Comparison of ENCODE assay signal across 15 cellular contexts in the genomic region with DNA sequence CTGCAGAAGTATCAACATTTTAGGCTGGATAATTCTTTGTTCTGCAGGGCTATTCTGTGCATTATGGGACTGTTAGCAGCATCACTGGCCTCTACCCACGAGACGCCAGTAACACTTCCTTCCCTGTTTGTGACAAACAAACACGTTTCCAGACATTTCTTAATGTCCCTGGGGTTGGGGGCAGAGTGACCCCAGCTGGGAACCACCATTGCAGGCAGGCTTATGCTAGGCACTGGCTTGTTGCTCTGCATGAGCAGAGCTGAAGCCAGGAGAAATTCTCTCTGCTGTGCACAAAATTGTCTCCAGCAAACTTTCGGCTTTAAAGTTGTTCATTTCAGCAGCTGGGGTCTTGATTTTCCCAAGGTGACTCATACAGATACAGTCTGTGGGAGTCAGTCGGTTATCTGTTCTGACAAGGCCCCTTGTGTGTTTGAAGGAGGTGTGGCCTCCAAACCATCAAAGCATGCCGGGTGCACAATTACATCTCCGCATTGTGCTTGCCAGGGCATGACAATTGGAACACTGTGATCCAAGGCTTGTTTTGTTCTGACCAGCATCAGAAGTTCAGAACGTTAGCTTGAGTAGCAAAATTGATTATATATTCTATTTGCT.
DNase-seq lines count a peak whose midpoint lies in the region; ATAC-seq and TF ChIP-seq lines count a peak whose summit lies in the region.
"Had no signal": no experiment of that assay in that cellular context is flagged by ENCODE, and none has a peak within 500 bp of the region (broad histone marks: within the 10 kb centered on the region; RNA-seq: fewer than 3 reads in every experiment).

No MANE protein-coding gene starts in this region.

- no peak overlapping the region for H3K14ac ChIP-seq in IMR-90 (replicated peaks; ENCODE audit: low read depth, low read length)

- TF ChIP-seq POLR2A in IMR-90 (IDR thresholded peaks at IDR 0.05; ENCODE audit: low read depth, low read length) (no peak), uterus (IDR thresholded peaks at IDR 0.05) (no peak)

- peaks cover 0 to 8% (median 4%) of the 10 kb centered on the region in 9 donors for H3K9me3 Mint-ChIP-seq in naive thymus-derived CD8-positive, alpha-beta T cell

- dilution Hi-C loops in IMR-90 (cut with HindIII; ENCODE audit: low sequenced_read_pairs, unreplicated experiment): no loop called here

- ATAC-seq in GM19351 (IDR thresholded peaks at IDR 0.05; ENCODE audit: unreplicated experiment) (peak; percentile 85), IMR-90 (ENCODE audit: low read depth) (no peak), foreskin keratinocyte (peak; percentile 94)
- no peak for ATAC-seq in naive thymus-derived CD8-positive, alpha-beta T cell

- H3K4ac ChIP-seq in IMR-90 (ENCODE audit: low read depth, low read length): no peak overlapping the region

- no peak overlapping the region for H4K91ac ChIP-seq in IMR-90 (ENCODE audit: insufficient read depth, low read depth, low read length)

- H4K5ac ChIP-seq in IMR-90 (ENCODE audit: low read depth, low read length): no peak overlapping the region

- H4K20me1 ChIP-seq in IMR-90 (ENCODE audit: insufficient read depth, low read length): no peaks in the 10 kb centered on the region

- no peak overlapping the region for H2BK20ac ChIP-seq in IMR-90 (ENCODE audit: low read depth, low read length)

- BruUV-seq in IMR-90 (replicated peaks; lab: Mats Ljungman, UMichigan): no TSS peak

- TF ChIP-seq CTCF in IMR-90 (conservative IDR thresholded peaks at IDR 0.05; ENCODE audit: low read depth, low read length) (no peak), foreskin keratinocyte (conservative IDR thresholded peaks at IDR 0.05) (no peak), uterus (IDR thresholded peaks at IDR 0.05) (no peak)

- H3K4me1 ChIP-seq in IMR-90 (ENCODE audit: control insufficient read depth, insufficient read depth, low read length) (no peaks in the 10 kb centered on the region), foreskin keratinocyte (peaks cover 3% of the 10 kb centered on the region), uterus (no peaks in the 10 kb centered on the region)
- H3K4me1 ChIP-seq: Caco-2, vagina had no signal

- no peaks in the 10 kb centered on the region for H3K36me3 ChIP-seq in IMR-90 (ENCODE audit: control insufficient read depth, insufficient read depth, low read length)
- no peaks in the 10 kb centered on the region for H3K36me3 ChIP-seq in uterus
- H3K36me3 ChIP-seq: vagina had no signal

- H2BK120ac ChIP-seq in IMR-90 (ENCODE audit: low read depth, low read length): no peak overlapping the region

- H2BK5ac ChIP-seq in IMR-90 (ENCODE audit: low read depth, low read length, poor library complexity, severe bottlenecking): no peak overlapping the region

- H2AK5ac ChIP-seq in IMR-90 (ENCODE audit: low read depth, low read length): no peak overlapping the region

- no peak for TF ChIP-seq RAD21 in IMR-90 (IDR thresholded peaks at IDR 0.05; ENCODE audit: low read length)

- H3K27ac ChIP-seq in IMR-90 (ENCODE audit: insufficient read depth, low read length) (no peak overlapping the region), foreskin keratinocyte (no peak overlapping the region), uterus (no peak overlapping the region)
- H3K27ac ChIP-seq: GM23248, vagina had no signal

- H3K36me3 Mint-ChIP-seq in naive thymus-derived CD8-positive, alpha-beta T cell: peaks cover 0 to 2% (median 0%) of the 10 kb centered on the region in 3 donors
- H3K36me3 Mint-ChIP-seq: IgD-negative memory B cell had no signal

- H3K9me1 ChIP-seq in IMR-90 (ENCODE audit: insufficient read depth, low read length): no peaks in the 10 kb centered on the region

- intact Hi-C loops in IMR-90 (cut with micrococcal nuclease): no loop called here
- intact Hi-C loops in posterior cingulate gyrus (cut with DNase I): loop anchor here (10.0 kb wide), 1 partner anchor 71 kb away; no protein-coding TSS in a partner anchor
- intact Hi-C loops in uterus (cut with DNase I; ENCODE audit: low total_unique reads): no loop called here

- H3K23ac ChIP-seq in IMR-90 (ENCODE audit: low read depth, low read length): no peak overlapping the region

- in situ Hi-C loops in IMR-90 (cut with MboI; ENCODE audit: low sequenced_read_pairs): no loop called here

- no peak overlapping the region for H3K27ac Mint-ChIP-seq in naive thymus-derived CD8-positive, alpha-beta T cell
- H3K27ac Mint-ChIP-seq: IgD-negative memory B cell had no signal

- no peak overlapping the region for H3K9ac ChIP-seq in IMR-90 (ENCODE audit: low read depth, low read length)
- H3K9ac ChIP-seq: GM23248 had no signal

- no peak overlapping the region for H3K18ac ChIP-seq in IMR-90 (ENCODE audit: low read depth, low read length)

- no peak overlapping the region for H2BK15ac ChIP-seq in IMR-90 (ENCODE audit: low read depth, low read length)

- no peaks in the 10 kb centered on the region for H3K79me1 ChIP-seq in IMR-90 (ENCODE audit: low read depth in 1 of 2, low read length in 2 of 2)

- peak overlapping the region; percentile 26 for H2AFZ ChIP-seq in IMR-90 (replicated peaks; ENCODE audit: low read length, poor library complexity)
- H2AFZ ChIP-seq: GM23248 had no signal

- H3K4me3 Mint-ChIP-seq in naive thymus-derived CD8-positive, alpha-beta T cell: no peak overlapping the region

- H3K27me3 Mint-ChIP-seq in naive thymus-derived CD8-positive, alpha-beta T cell: peaks cover 0 to 8% (median 2%) of the 10 kb centered on the region in 5 donors

- CTCF ChIA-PET in IMR-90 (lab: Yijun Ruan, JAX): no interaction called here

- H2AK9ac ChIP-seq in IMR-90 (replicated peaks; ENCODE audit: low read depth, low read length, poor library complexity): no peak overlapping the region

- H3K9me3 ChIP-seq in IMR-90 (ENCODE audit: control insufficient read depth, insufficient read depth, low read length) (no peaks in the 10 kb centered on the region), uterus (no peaks in the 10 kb centered on the region)
- H3K9me3 ChIP-seq: Caco-2, vagina had no signal

- WGBS in IMR-90 (ENCODE audit: extremely low coverage in 2 of 2, insufficient read length in 1 of 2), 2 experiments: 80% methylated on average over 1 of the region's 8 CpGs; no CpG with 5 or more reads in 1 of the 2 experiments

- H3K56ac ChIP-seq in IMR-90 (ENCODE audit: extremely low read depth, insufficient read depth, low read length): no peak overlapping the region

- no peaks in the 10 kb centered on the region for H3K27me3 ChIP-seq in IMR-90 (ENCODE audit: control insufficient read depth, insufficient read depth, low read length)
- H3K27me3 ChIP-seq in foreskin keratinocyte: no peaks in the 10 kb centered on the region
- H3K27me3 ChIP-seq in uterus: no peaks in the 10 kb centered on the region
- H3K27me3 ChIP-seq: vagina had no signal

- H3K4me3 ChIP-seq in IMR-90 (ENCODE audit: insufficient read depth, low read depth, low read length): no peak overlapping the region
- H3K4me3 ChIP-seq in uterus: no peak overlapping the region
- H3K4me3 ChIP-seq: GM23248, vagina had no signal

- POLR2A ChIA-PET in IMR-90 (lab: Charles Lee; ENCODE audit: unreplicated experiment): no interaction called here
- POLR2A ChIA-PET in naive thymus-derived CD8-positive, alpha-beta T cell (lab: Charles Lee): no interaction called here

- H4K8ac ChIP-seq in IMR-90 (ENCODE audit: low read depth in 2 of 2, low read length in 2 of 2): no peak overlapping the region

- H3K4me2 ChIP-seq in IMR-90 (ENCODE audit: low read depth, low read length): no peak overlapping the region

- H3K4me1 Mint-ChIP-seq in naive thymus-derived CD8-positive, alpha-beta T cell: no peaks in the 10 kb centered on the region

- DNase-seq in IMR-90 (no peak), foreskin keratinocyte (peak; percentile 74 to 78), posterior cingulate gyrus (peak; percentile 24 to 95 (median 72)), RKO (ENCODE audit: low spot score) (no peak), uterus (no peak)
- no peak for DNase-seq in naive thymus-derived CD8-positive, alpha-beta T cell
- DNase-seq in stimulated activated CD4-positive, alpha-beta T cell treated with anti-CD3 and anti-CD28 coated beads, Interleukin-4, amount 100 ng/mL, for 1 hour: no peak
- DNase-seq: Caco-2; effector CD8-positive, alpha-beta T cell; GM23248; NCI-H2171 treated with DMSO at 0.1 percent for 48 hours; SIG-M5 had no signal

TF ChIP-seq in IMR-90, 13 proteins besides CTCF, POLR2A, EP300 and RAD21:
- TF ChIP-seq NFE2L2 (IDR thresholded peaks at IDR 0.05; ENCODE audit: low read depth, low read length): no peak
- TF ChIP-seq, protein P1, sequence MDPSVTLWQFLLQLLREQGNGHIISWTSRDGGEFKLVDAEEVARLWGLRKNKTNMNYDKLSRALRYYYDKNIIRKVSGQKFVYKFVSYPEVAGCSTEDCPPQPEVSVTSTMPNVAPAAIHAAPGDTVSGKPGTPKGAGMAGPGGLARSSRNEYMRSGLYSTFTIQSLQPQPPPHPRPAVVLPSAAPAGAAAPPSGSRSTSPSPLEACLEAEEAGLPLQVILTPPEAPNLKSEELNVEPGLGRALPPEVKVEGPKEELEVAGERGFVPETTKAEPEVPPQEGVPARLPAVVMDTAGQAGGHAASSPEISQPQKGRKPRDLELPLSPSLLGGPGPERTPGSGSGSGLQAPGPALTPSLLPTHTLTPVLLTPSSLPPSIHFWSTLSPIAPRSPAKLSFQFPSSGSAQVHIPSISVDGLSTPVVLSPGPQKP (IDR thresholded peaks at IDR 0.05; ENCODE audit: borderline replicate concordance, low read depth, low read length): no peak
- no peak for TF ChIP-seq CEBPB (IDR thresholded peaks at IDR 0.05; ENCODE audit: low read depth, low read length)
- TF ChIP-seq, protein P2, sequence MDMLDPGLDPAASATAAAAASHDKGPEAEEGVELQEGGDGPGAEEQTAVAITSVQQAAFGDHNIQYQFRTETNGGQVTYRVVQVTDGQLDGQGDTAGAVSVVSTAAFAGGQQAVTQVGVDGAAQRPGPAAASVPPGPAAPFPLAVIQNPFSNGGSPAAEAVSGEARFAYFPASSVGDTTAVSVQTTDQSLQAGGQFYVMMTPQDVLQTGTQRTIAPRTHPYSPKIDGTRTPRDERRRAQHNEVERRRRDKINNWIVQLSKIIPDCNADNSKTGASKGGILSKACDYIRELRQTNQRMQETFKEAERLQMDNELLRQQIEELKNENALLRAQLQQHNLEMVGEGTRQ (IDR thresholded peaks at IDR 0.05; ENCODE audit: low read depth, low read length): no peak
- TF ChIP-seq MAFK (IDR thresholded peaks at IDR 0.05; ENCODE audit: low read depth, low read length): no peak
- TF ChIP-seq SMC3 (IDR thresholded peaks at IDR 0.05; ENCODE audit: low read depth, low read length): no peak
- no peak for TF ChIP-seq CHD1 (IDR thresholded peaks at IDR 0.05; ENCODE audit: low read depth, low read length)
- TF ChIP-seq MXI1 (IDR thresholded peaks at IDR 0.05; ENCODE audit: borderline replicate concordance, low read depth, low read length): no peak
- TF ChIP-seq MAZ (IDR thresholded peaks at IDR 0.05; ENCODE audit: borderline replicate concordance, low read depth, low read length): no peak
- no peak for TF ChIP-seq RCOR1 (IDR thresholded peaks at IDR 0.05; ENCODE audit: insufficient replicate concordance, low read length)

Comparison
In these comparisons a context has a peak if more than half of its experiments do, and no peak if none do; other contexts are left out.
1. ATAC-seq: peak in GM19351 (single experiment) and foreskin keratinocyte (single experiment); none in IMR-90 (single experiment) and naive thymus-derived CD8-positive, alpha-beta T cell (0 of 2).
2. DNase-seq: peak in foreskin keratinocyte (2 of 2) and posterior cingulate gyrus (10 of 10); none in IMR-90 (single experiment), naive thymus-derived CD8-positive, alpha-beta T cell (0 of 10), RKO (single experiment), stimulated activated CD4-positive, alpha-beta T cell treated with anti-CD3 and anti-CD28 coated beads, Interleukin-4, amount 100 ng/mL, for 1 hour (single experiment) and uterus (0 of 2).